Comparison of ENCODE assay signal across 11 cellular contexts in genomic region chr2:10009811-10010781, GRCh38. TPM values are rescaled to one million over a fixed set of nuclear protein-coding genes. Genes with fewer than 3 reads are reported as not detected.
DNase-seq lines count a peak whose midpoint lies in the region; ATAC-seq and TF ChIP-seq lines count a peak whose summit lies in the region.
"Had no signal": no experiment of that assay in that cellular context is flagged by ENCODE, and none has a peak within 500 bp of the region (broad histone marks: within the 10 kb centered on the region; RNA-seq: fewer than 3 reads in every experiment).

No MANE protein-coding gene starts in this region.

- H3K9me3 ChIP-seq in AG04450 (ENCODE audit: control insufficient read depth, insufficient read depth, low read length) (peaks cover 53% of the 10 kb centered on the region), parathyroid adenoma (ENCODE audit: control insufficient read depth, low read length) (no peaks in the 10 kb centered on the region)

- H3K27me3 ChIP-seq in AG04450 (ENCODE audit: control insufficient read depth, insufficient read depth, low read length) (no peaks in the 10 kb centered on the region), parathyroid adenoma (ENCODE audit: control insufficient read depth, insufficient read depth, low read length) (no peaks in the 10 kb centered on the region)

- ATAC-seq in HG03457 (IDR thresholded peaks at IDR 0.05; ENCODE audit: unreplicated experiment) (no peak), GM18858 (IDR thresholded peaks at IDR 0.05; ENCODE audit: unreplicated experiment) (no peak)

- CTCF ChIA-PET in AG04450 (lab: Charles Lee): no interaction called here

- no peaks in the 10 kb centered on the region for H3K36me3 ChIP-seq in parathyroid adenoma (ENCODE audit: control insufficient read depth, insufficient read depth, low read length)

- no peak for TF ChIP-seq CTCF in AG04450 (IDR thresholded peaks at IDR 0.05; ENCODE audit: low read depth, low read length)
- TF ChIP-seq CTCF in parathyroid adenoma (IDR thresholded peaks at IDR 0.05): no peak

- DNase-seq in AG04450 (ENCODE audit: low read depth, low spot score): peak; percentile 24
- DNase-seq in NCI-H2196 (lab: John Stamatoyannopoulos, UW; ENCODE audit: unreplicated experiment): peak; percentile 73
- DNase-seq in globus pallidus (ENCODE audit: low spot score): peak; percentile 14
- DNase-seq in kidney glomerular epithelial cell (lab: John Stamatoyannopoulos, UW): no peak
- no peak for DNase-seq in activated T-cell treated with anti-CD3 and anti-CD28 coated beads for 4 hours
- DNase-seq: ACHN, MV-4-11, PC-9 had no signal

- H3K4me3 ChIP-seq in AG04450 (ENCODE audit: low read depth, low read length) (no peak overlapping the region), parathyroid adenoma (ENCODE audit: low read depth, low read length) (no peak overlapping the region)
- H3K4me3 ChIP-seq: PC-9 had no signal

- H3K9ac ChIP-seq in parathyroid adenoma: no peak overlapping the region

- H3K27ac ChIP-seq in AG04450 (ENCODE audit: low read depth, low read length): peak overlapping the region; percentile 21
- H3K27ac ChIP-seq in parathyroid adenoma: peak overlapping the region; percentile 94
- H3K27ac ChIP-seq: PC-9 had no signal

- peaks cover 34% of the 10 kb centered on the region for H3K4me1 ChIP-seq in parathyroid adenoma

- POLR2A ChIA-PET in AG04450 (lab: Yijun Ruan, JAX): no interaction called here

- H3K79me2 ChIP-seq in parathyroid adenoma: no peaks in the 10 kb centered on the region

- H2AFZ ChIP-seq in parathyroid adenoma: peak overlapping the region; percentile 76
- H2AFZ ChIP-seq: PC-9 had no signal

- H3K4me2 ChIP-seq in parathyroid adenoma (ENCODE audit: low read length): no peak overlapping the region
- H3K4me2 ChIP-seq: PC-9 had no signal

RNA-seq across cellular contexts. Expression of gene KLF11, which starts 33.3 kb away (rescaled TPM):
- polyA plus RNA-seq in AG04450 (2011; rRNA removed): 4.9 and 5.5 TPM in 2 replicates
- polyA minus RNA-seq in AG04450 (2011; rRNA and poly(A)+ RNA removed): 6.3 and 12.2 TPM in 2 replicates

RNA-seq across cellular contexts. Expression of gene GRHL1, which starts 58.6 kb away (rescaled TPM):
- 0.55 and 0.64 TPM in 2 replicates for polyA plus RNA-seq in AG04450 (2011; rRNA removed)
- 1.9 and 2.2 TPM in 2 replicates for polyA minus RNA-seq in AG04450 (2011; rRNA and poly(A)+ RNA removed)

Comparison
In these comparisons a context has a peak if more than half of its experiments do, and no peak if none do; other contexts are left out.
1. DNase-seq: peak in AG04450 (single experiment), NCI-H2196 (single experiment) and globus pallidus (single experiment); none in kidney glomerular epithelial cell (single experiment) and activated T-cell treated with anti-CD3 and anti-CD28 coated beads for 4 hours (single experiment).